33 cellular contexts compared by ENCODE assay signal in the genomic region with DNA sequence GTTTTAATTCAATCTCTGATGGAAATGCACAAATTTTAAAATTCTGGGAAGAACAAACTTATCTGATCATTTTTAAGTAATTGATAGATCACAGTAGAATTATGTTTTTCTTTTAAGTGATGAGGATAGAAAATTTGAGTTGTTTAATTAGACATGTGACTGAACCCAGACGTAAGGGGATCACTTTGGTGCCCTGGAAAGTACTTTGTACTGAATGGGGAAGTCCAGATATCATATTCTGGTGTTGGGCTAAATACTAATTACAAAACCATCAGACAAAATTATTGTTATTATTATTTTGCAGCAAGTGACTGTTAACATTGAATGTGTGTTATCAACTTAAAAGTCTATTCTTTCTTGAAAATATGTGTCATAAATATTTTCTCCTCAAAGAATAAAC.
"Had no signal": no experiment of that assay in that cellular context is flagged by ENCODE, and none has a peak within 500 bp of the region (broad histone marks: within the 10 kb centered on the region; RNA-seq: fewer than 3 reads in every experiment).

No MANE protein-coding gene starts in this region.

- H3K36me3 ChIP-seq: adrenal gland, brain microvascular endothelial cell, cardiac muscle cell had no signal

- H3K27ac ChIP-seq: adrenal gland, body of pancreas, cardiac muscle cell, VCaP had no signal

- H3K4me3 ChIP-seq: adrenal gland, body of pancreas, cardiac muscle cell had no signal

- ATAC-seq: activated CD8-positive, alpha-beta T cell treated with anti-CD3 and anti-CD28 coated beads for 36 hours; activated naive CD4-positive, alpha-beta T cell treated with anti-CD3 and anti-CD28 coated beads, Interleukin-2, amount 50 U/mL, for 72 hours; activated T-cell treated with anti-CD3 and anti-CD28 coated beads, Interleukin-2, amount 50 U/mL, for 4 hours; activated T-cell treated with anti-CD3 and anti-CD28 coated beads, Interleukin-2, amount 50 U/mL, for 72 hours; activated T-helper 17 cell treated with anti-CD3 and anti-CD28 coated beads, Interleukin-2, amount 50 U/mL, for 72 hours; body of pancreas had no signal

- DNase-seq: activated B cell treated with CpG ODN at 0.5 μM for 24 hours; activated CD4-positive, alpha-beta memory T cell treated with anti-CD3 and anti-CD28 coated beads for 36 hours; activated CD4-positive, alpha-beta T cell treated with anti-CD3 and anti-CD28 coated beads for 4 hours; activated CD4-positive, alpha-beta T cell treated with anti-CD3 and anti-CD28 coated beads, Interleukin-2, amount 10 ng/mL, durations not matched to agents 24 days and 14 days; activated CD4-positive, alpha-beta T cell treated with anti-CD3 and anti-CD28 coated beads, Interleukin-2, amount 50 U/mL, for 1 hour; activated CD4-positive, alpha-beta T cell treated with anti-CD3 and anti-CD28 coated beads, Interleukin-2, amount 50 U/mL, for 4 hours; activated CD4-positive, CD25-positive, alpha-beta regulatory T cell treated with anti-CD3 and anti-CD28 coated beads, Interleukin-2, amount 50 U/mL, for 72 hours; activated CD8-positive, alpha-beta memory T cell treated with anti-CD3 and anti-CD28 coated beads, Interleukin-2, amount 50 U/mL, for 4 hours; activated CD8-positive, alpha-beta T cell treated with anti-CD3 and anti-CD28 coated beads for 36 hours; activated effector memory CD4-positive, alpha-beta T cell treated with anti-CD3 and anti-CD28 coated beads, Interleukin-2, amount 50 U/mL, for 16 hours; activated gamma-delta T cell treated with Interleukin-2 at 50 U/mL for 16 hours; activated naive CD4-positive, alpha-beta T cell; activated naive CD4-positive, alpha-beta T cell treated with anti-CD3 and anti-CD28 coated beads for 36 hours; activated naive CD4-positive, alpha-beta T cell treated with anti-CD3 and anti-CD28 coated beads, Interleukin-2, amount 50 U/mL, for 16 hours; activated naive CD8-positive, alpha-beta T cell treated with anti-CD3 and anti-CD28 coated beads for 36 hours; activated T-cell treated with anti-CD3 and anti-CD28 coated beads for 4 hours; activated T-cell treated with anti-CD3 and anti-CD28 coated beads, Interleukin-2, amount 50 U/mL, for 1 hour; activated T-cell treated with anti-CD3 and anti-CD28 coated beads, Interleukin-2, amount 50 U/mL, for 4 hours; activated T-cell treated with anti-CD3 and anti-CD28 coated beads, Interleukin-2, amount 50 U/mL, for 72 hours; adrenal gland; amniotic stem cell; aorta; body of pancreas; brain microvascular endothelial cell; caudate nucleus; cerebellar nuclear complex; T-helper 1 cell; T-helper 2 cell; T-helper 9 cell had no signal

- H3K27me3 ChIP-seq: adrenal gland, body of pancreas, brain microvascular endothelial cell, cardiac muscle cell had no signal

- H3K9me3 ChIP-seq: adrenal gland, body of pancreas had no signal

- H3K4me1 ChIP-seq: adrenal gland, body of pancreas had no signal
